Comparison of ENCODE assay signal across 1 cellular context in genomic region chr15:51533672-51534398, GRCh38.
TF ChIP-seq lines count a peak whose summit lies in the region.

No MANE protein-coding gene starts in this region.

TF ChIP-seq in WTC11, 78 proteins besides CTCF, POLR2A, EP300 and RAD21 (continued from another document):
- no peak for TF ChIP-seq NR2C2 (CRISPR knock-in tag; IDR thresholded peaks at IDR 0.05)
- TF ChIP-seq ZNF671 (CRISPR knock-in tag; IDR thresholded peaks at IDR 0.05), result no peak
- no peak for TF ChIP-seq CDX4 (CRISPR knock-in tag; IDR thresholded peaks at IDR 0.05; ENCODE audit: borderline replicate concordance)
- TF ChIP-seq AFF4 (CRISPR knock-in tag; IDR thresholded peaks at IDR 0.05; ENCODE audit: borderline replicate concordance), result no peak
- no peak for TF ChIP-seq ARID4B (CRISPR knock-in tag; IDR thresholded peaks at IDR 0.05; ENCODE audit: borderline replicate concordance)
- no peak for TF ChIP-seq SP1 (CRISPR knock-in tag; conservative IDR thresholded peaks at IDR 0.05)
- no peak for TF ChIP-seq EMX1 (CRISPR knock-in tag; IDR thresholded peaks at IDR 0.05)
- TF ChIP-seq SMAD3 (CRISPR knock-in tag; IDR thresholded peaks at IDR 0.05; ENCODE audit: borderline replicate concordance), result no peak
- TF ChIP-seq SMAD4 (CRISPR knock-in tag; IDR thresholded peaks at IDR 0.05), result no peak
- TF ChIP-seq SOX15 (CRISPR knock-in tag; IDR thresholded peaks at IDR 0.05), result no peak
- no peak for TF ChIP-seq ZNF396 (CRISPR knock-in tag; IDR thresholded peaks at IDR 0.05; ENCODE audit: borderline replicate concordance)
- no peak for TF ChIP-seq ELF4 (CRISPR knock-in tag; IDR thresholded peaks at IDR 0.05; ENCODE audit: low read depth)
- TF ChIP-seq NFATC4 (CRISPR knock-in tag; IDR thresholded peaks at IDR 0.05), result no peak
- no peak for TF ChIP-seq TCF7 (CRISPR knock-in tag; IDR thresholded peaks at IDR 0.05; ENCODE audit: low read depth)
- no peak for TF ChIP-seq ATF2 (CRISPR knock-in tag; IDR thresholded peaks at IDR 0.05; ENCODE audit: borderline replicate concordance, low read depth)
- TF ChIP-seq STAT6 (CRISPR knock-in tag; conservative IDR thresholded peaks at IDR 0.05; ENCODE audit: low read depth), result no peak
